8 cellular contexts compared by ENCODE assay signal in the genomic region with DNA sequence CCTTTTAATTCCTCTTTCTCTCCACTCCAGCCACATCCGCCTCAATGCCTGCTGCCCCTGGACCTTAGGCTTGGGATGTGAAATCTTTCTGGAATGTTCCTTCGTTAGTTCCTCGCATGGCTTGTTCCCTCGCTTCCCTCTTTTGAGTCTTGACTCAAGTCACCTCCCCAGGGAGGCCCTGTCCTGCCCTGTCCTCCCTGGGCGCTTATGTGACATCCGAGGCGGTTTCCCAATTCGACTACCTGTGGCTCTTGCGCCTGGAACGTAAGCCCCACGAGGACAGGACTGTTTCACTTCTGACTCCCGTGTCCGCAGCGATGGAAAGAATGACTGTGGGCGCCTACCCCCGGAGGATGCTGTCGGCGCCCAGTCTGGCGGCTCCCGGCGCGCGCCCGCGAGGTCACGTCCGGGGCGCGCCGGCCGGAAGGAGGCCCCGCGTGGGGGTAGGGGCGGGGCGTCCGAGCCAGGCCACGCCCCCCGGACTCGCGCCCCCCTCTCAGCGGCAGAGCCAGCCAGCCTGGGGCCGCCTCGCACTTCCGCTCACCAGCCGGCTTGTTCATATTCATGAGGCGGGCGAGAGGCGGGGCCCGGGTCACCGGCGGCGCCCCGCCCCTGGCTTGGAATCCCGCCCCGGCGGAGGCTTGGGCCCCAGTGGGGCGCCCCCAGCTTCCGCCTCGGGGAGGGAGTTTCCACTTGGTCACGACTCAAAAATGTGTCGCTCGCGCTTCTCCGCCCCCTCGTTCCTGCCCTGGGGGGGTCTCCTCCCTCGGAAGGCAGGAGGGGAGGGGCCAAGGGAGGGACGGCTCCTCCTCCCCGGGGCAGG. TPM values are rescaled to one million over a fixed set of nuclear protein-coding genes. Genes with fewer than 3 reads are reported as not detected.
DNase-seq lines count a peak whose midpoint lies in the region; FAIRE-seq and TF ChIP-seq lines count a peak whose summit lies in the region.

No MANE protein-coding gene starts in this region.

- no peaks in the 10 kb centered on the region for H3K79me2 ChIP-seq in trophoblast cell (ENCODE audit: control insufficient read depth, insufficient read depth, low read length, poor library complexity)

- H2BK12ac ChIP-seq in trophoblast cell (ENCODE audit: low read length), result peak overlapping the region; percentile 1

- no CpG with 5 or more reads among the region's 68 CpGs for WGBS in trophoblast cell (ENCODE audit: extremely low coverage, insufficient coverage, insufficient read length)
- WGBS in transverse colon (ENCODE audit: low coverage in 1 of 2), 2 donors, result 7 to 80% methylated on average over 2 to 50 of the region's 68 CpGs

- H3K9ac ChIP-seq in trophoblast cell (ENCODE audit: low read length), result peak overlapping the region; percentile 47

- H3K18ac ChIP-seq in trophoblast cell (ENCODE audit: low read length), result peak overlapping the region; percentile 23

- no peaks in the 10 kb centered on the region for H3K9me3 ChIP-seq in trophoblast cell (ENCODE audit: insufficient read depth, low read depth, low read length)
- H3K9me3 ChIP-seq in transverse colon, result no peaks in the 10 kb centered on the region

- H3K4me2 ChIP-seq in trophoblast cell (ENCODE audit: low read length), result peak overlapping the region; percentile 56

- peak overlapping the region; percentile 24 for H2AK5ac ChIP-seq in trophoblast cell (ENCODE audit: low read length)

- H3K23ac ChIP-seq in trophoblast cell (ENCODE audit: low read length), result no peak overlapping the region

- no peak for TF ChIP-seq EP300 in transverse colon (IDR thresholded peaks at IDR 0.05; ENCODE audit: low read depth)

- peak overlapping the region; percentile 20 for H2BK120ac ChIP-seq in trophoblast cell (ENCODE audit: insufficient read depth, low read length, poor library complexity)

- peak overlapping the region; percentile 94 for H3K27ac Mint-ChIP-seq in activated naive CD8-positive, alpha-beta T cell treated with anti-CD3 and anti-CD28 coated beads for 36 hours

- H3K4me1 ChIP-seq in trophoblast cell (ENCODE audit: control insufficient read depth in 1 of 2, insufficient read depth in 2 of 2, low read length in 2 of 2) (peaks cover 17 to 22% of the 10 kb centered on the region in 2 experiments), transverse colon (peaks cover 6 to 20% (median 8%) of the 10 kb centered on the region in 4 donors)

- no peak for TF ChIP-seq CTCF in transverse colon (IDR thresholded peaks at IDR 0.05)

- peak overlapping the region; percentile 72 for H4K8ac ChIP-seq in trophoblast cell (ENCODE audit: low read depth, low read length)

- in situ Hi-C loops in transverse colon (cut with MboI; ENCODE audit: low pct_ligation_motif_present in 1 of 4, low pct_unique_long_range_greater_than_20kb in 1 of 4, low sequenced_read_pairs in 3 of 4), result no loop called here

- peaks cover under 1% of the 10 kb centered on the region for H3K27me3 Mint-ChIP-seq in activated naive CD8-positive, alpha-beta T cell treated with anti-CD3 and anti-CD28 coated beads for 36 hours

- peak overlapping the region; percentile 14 for H3K14ac ChIP-seq in trophoblast cell (ENCODE audit: low read length)

- DNase-seq in GF-D8 (lab: John Stamatoyannopoulos, UW), result peak; percentile 87
- peak; percentile 90 for DNase-seq in H54 (ENCODE audit: insufficient read length, low spot score)
- peak; percentile 96 for DNase-seq in LoVo (ENCODE audit: low spot score)
- DNase-seq in SKM-1 (lab: John Stamatoyannopoulos, UW; ENCODE audit: unreplicated experiment), result peak; percentile 92
- DNase-seq in activated naive CD8-positive, alpha-beta T cell treated with anti-CD3 and anti-CD28 coated beads for 36 hours, result peak; percentile 98
- peak; percentile 97 for DNase-seq in cardiac septum (ENCODE audit: low spot score)
- DNase-seq in trophoblast cell, result peak; percentile 98 to 100
- DNase-seq in transverse colon, result peak; percentile 95

- peaks cover 6% of the 10 kb centered on the region for H3K9me3 Mint-ChIP-seq in activated naive CD8-positive, alpha-beta T cell treated with anti-CD3 and anti-CD28 coated beads for 36 hours

- H3K27ac ChIP-seq in trophoblast cell (ENCODE audit: low read depth, low read length), result peak overlapping the region; percentile 51
- H3K27ac ChIP-seq in transverse colon, result peak overlapping the region; percentile 85 to 93 (median 86)

- H3K4ac ChIP-seq in trophoblast cell (ENCODE audit: low read depth, low read length), result peak overlapping the region; percentile 8

- TF ChIP-seq POLR2A in H54 (IDR thresholded peaks at IDR 0.05; ENCODE audit: low read depth, low read length) (no peak; the same call in 1 of the 2 replicates), transverse colon (IDR thresholded peaks at IDR 0.05) (peak; percentile 46)

- FAIRE-seq in H54 (lab: Jason Lieb, UNC), result no peak

- H2BK5ac ChIP-seq in trophoblast cell (ENCODE audit: low read depth, low read length, poor library complexity), result peak overlapping the region; percentile 57

- H3K4me1 Mint-ChIP-seq in activated naive CD8-positive, alpha-beta T cell treated with anti-CD3 and anti-CD28 coated beads for 36 hours, result peaks cover 19% of the 10 kb centered on the region

- peaks cover 9% of the 10 kb centered on the region for H3K79me1 ChIP-seq in trophoblast cell (ENCODE audit: low read length)

- no peaks in the 10 kb centered on the region for H3K27me3 ChIP-seq in trophoblast cell (ENCODE audit: insufficient read depth, low read length)
- no peaks in the 10 kb centered on the region for H3K27me3 ChIP-seq in transverse colon

- H3K4me3 Mint-ChIP-seq in activated naive CD8-positive, alpha-beta T cell treated with anti-CD3 and anti-CD28 coated beads for 36 hours, result peak overlapping the region; percentile 85

- intact Hi-C loops in cardiac septum (cut with DNase I), result no loop called here
- intact Hi-C loops in transverse colon (cut with DNase I; ENCODE audit: low total_unique reads), result no loop called here

- peak overlapping the region; percentile 76 for H4K91ac ChIP-seq in trophoblast cell (ENCODE audit: low read depth, low read length)

- peaks cover 18% of the 10 kb centered on the region for H3K36me3 Mint-ChIP-seq in activated naive CD8-positive, alpha-beta T cell treated with anti-CD3 and anti-CD28 coated beads for 36 hours

- peaks cover 0 to 12% of the 10 kb centered on the region in 2 experiments for H3K36me3 ChIP-seq in trophoblast cell (ENCODE audit: control insufficient read depth in 1 of 2, insufficient read depth in 2 of 2, low read length in 2 of 2)
- H3K36me3 ChIP-seq in transverse colon, result no peaks in the 10 kb centered on the region

- peak overlapping the region; percentile 3 for H4K12ac ChIP-seq in trophoblast cell (ENCODE audit: low read depth, low read length)

- peak overlapping the region; percentile 76 for H3K4me3 ChIP-seq in trophoblast cell (ENCODE audit: low read depth, low read length)
- peak overlapping the region; percentile 42 to 70 (median 48) for H3K4me3 ChIP-seq in transverse colon

- H2AFZ ChIP-seq in trophoblast cell (ENCODE audit: insufficient read depth, low read length, poor library complexity), result peak overlapping the region; percentile 81

RNA-seq across cellular contexts. Expression of a gene that starts 8.4 kb away (rescaled TPM):
- under 1 TPM; 0.08 to 0.16 TPM for total RNA-seq in activated naive CD8-positive, alpha-beta T cell treated with anti-CD3 and anti-CD28 coated beads for 36 hours
- total RNA-seq in cardiac septum, result 31.4 TPM
- polyA plus RNA-seq in trophoblast cell (2013), result 22.5 and 23.2 TPM in 2 replicates
- 1 to 10 TPM in 3 of 4 donors, under 1 TPM in 1; 0.68 to 5.0 (median 1.8) TPM for total RNA-seq in transverse colon

RNA-seq across cellular contexts. Expression of a gene that starts 34.6 kb away (rescaled TPM):
- 10 to 100 TPM; 44.2 to 44.9 TPM for total RNA-seq in activated naive CD8-positive, alpha-beta T cell treated with anti-CD3 and anti-CD28 coated beads for 36 hours
- total RNA-seq in cardiac septum, result 1.4 TPM
- polyA plus RNA-seq in trophoblast cell (2013), result 4.5 and 4.6 TPM in 2 replicates
- total RNA-seq in transverse colon, result 1 to 10 TPM; 4.6 to 8.4 (median 6.3) TPM

RNA-seq across cellular contexts. Expression of a gene that starts 43.7 kb away (rescaled TPM):
- 10 to 100 TPM; 73.0 to 73.9 TPM for total RNA-seq in activated naive CD8-positive, alpha-beta T cell treated with anti-CD3 and anti-CD28 coated beads for 36 hours
- total RNA-seq in cardiac septum (43.3 TPM), transverse colon (10 to 100 TPM; 26.5 to 40.5 (median 29.2) TPM)
- polyA plus RNA-seq in trophoblast cell (2013), result 40.6 and 45.5 TPM in 2 replicates

Comparison
In these comparisons a context has a peak if more than half of its experiments do, and no peak if none do; other contexts are left out.
1. Peak in every context shown above with its lines: DNase-seq, H3K4me3 ChIP-seq and H3K27ac ChIP-seq.
2. RNA of a gene that starts 34.6 kb away (total RNA-seq): 44.2 to 44.9 TPM in activated naive CD8-positive, alpha-beta T cell treated with anti-CD3 and anti-CD28 coated beads for 36 hours; 4.6 to 8.4 TPM in transverse colon and 1.4 TPM in cardiac septum (single experiment); every median in the first group is over 4 times any median in the second.